Comparison of ENCODE assay signal across 2 cellular contexts in the genomic region with DNA sequence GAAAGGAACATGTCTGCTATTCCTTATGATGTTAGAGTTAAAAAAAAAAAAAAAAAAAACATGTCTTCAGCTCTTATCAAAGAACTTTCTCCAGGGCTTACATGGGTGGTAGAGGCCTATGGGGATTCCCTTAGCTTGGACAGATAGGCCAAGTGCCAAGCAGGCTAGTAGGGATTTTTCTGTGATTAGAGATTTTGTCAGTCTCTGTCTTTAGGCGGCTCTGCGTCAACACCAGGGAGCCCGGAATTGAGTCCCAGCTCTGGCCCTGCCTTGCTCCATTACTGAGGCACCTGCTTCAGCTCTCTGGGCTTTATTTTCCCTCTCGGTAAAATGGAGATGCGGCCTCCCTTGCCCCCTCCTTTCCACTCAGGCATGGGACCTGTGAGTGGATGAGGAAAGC.
TF ChIP-seq lines count a peak whose summit lies in the region.

No MANE protein-coding gene starts in this region.

TF ChIP-seq in SK-N-SH, 30 proteins besides CTCF, POLR2A, EP300 and RAD21 (continued from another document):
- TF ChIP-seq NRF1 (IDR thresholded peaks at IDR 0.05; ENCODE audit: low read depth, low read length) (no peak), TEAD4 (IDR thresholded peaks at IDR 0.05; ENCODE audit: borderline replicate concordance, insufficient read depth) (no peak), TAF1 (IDR thresholded peaks at IDR 0.05; ENCODE audit: borderline replicate concordance, low read depth, low read length) (no peak), SIN3A (IDR thresholded peaks at IDR 0.05; ENCODE audit: borderline replicate concordance, low read depth, low read length) (no peak), CHD2 (IDR thresholded peaks at IDR 0.05; ENCODE audit: low read length, partially characterized antibody) (no peak), YY1 (IDR thresholded peaks at IDR 0.05; ENCODE audit: low read depth) (no peak), ELF1 (IDR thresholded peaks at IDR 0.05) (no peak), MEF2A (IDR thresholded peaks at IDR 0.05; ENCODE audit: borderline replicate concordance, low read depth) (no peak), TCF12 (IDR thresholded peaks at IDR 0.05) (no peak)
- TF ChIP-seq, protein P1, sequence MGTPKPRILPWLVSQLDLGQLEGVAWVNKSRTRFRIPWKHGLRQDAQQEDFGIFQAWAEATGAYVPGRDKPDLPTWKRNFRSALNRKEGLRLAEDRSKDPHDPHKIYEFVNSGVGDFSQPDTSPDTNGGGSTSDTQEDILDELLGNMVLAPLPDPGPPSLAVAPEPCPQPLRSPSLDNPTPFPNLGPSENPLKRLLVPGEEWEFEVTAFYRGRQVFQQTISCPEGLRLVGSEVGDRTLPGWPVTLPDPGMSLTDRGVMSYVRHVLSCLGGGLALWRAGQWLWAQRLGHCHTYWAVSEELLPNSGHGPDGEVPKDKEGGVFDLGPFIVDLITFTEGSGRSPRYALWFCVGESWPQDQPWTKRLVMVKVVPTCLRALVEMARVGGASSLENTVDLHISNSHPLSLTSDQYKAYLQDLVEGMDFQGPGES (IDR thresholded peaks at IDR 0.05; ENCODE audit: low read depth, low read length), result no peak
- TF ChIP-seq, protein P2, sequence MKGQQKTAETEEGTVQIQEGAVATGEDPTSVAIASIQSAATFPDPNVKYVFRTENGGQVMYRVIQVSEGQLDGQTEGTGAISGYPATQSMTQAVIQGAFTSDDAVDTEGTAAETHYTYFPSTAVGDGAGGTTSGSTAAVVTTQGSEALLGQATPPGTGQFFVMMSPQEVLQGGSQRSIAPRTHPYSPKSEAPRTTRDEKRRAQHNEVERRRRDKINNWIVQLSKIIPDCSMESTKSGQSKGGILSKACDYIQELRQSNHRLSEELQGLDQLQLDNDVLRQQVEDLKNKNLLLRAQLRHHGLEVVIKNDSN (IDR thresholded peaks at IDR 0.05; ENCODE audit: borderline replicate concordance, low read depth), result no peak
- TF ChIP-seq, protein P3, sequence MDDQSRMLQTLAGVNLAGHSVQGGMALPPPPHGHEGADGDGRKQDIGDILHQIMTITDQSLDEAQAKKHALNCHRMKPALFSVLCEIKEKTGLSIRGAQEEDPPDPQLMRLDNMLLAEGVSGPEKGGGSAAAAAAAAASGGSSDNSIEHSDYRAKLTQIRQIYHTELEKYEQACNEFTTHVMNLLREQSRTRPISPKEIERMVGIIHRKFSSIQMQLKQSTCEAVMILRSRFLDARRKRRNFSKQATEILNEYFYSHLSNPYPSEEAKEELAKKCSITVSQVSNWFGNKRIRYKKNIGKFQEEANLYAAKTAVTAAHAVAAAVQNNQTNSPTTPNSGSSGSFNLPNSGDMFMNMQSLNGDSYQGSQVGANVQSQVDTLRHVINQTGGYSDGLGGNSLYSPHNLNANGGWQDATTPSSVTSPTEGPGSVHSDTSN (IDR thresholded peaks at IDR 0.05), result no peak
- TF ChIP-seq, protein P4, sequence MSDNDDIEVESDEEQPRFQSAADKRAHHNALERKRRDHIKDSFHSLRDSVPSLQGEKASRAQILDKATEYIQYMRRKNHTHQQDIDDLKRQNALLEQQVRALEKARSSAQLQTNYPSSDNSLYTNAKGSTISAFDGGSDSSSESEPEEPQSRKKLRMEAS (IDR thresholded peaks at IDR 0.05; ENCODE audit: low read depth), result no peak

TF ChIP-seq in SK-N-SH treated with all-trans-retinoic acid at 6 μM for 48 hours, 23 proteins besides CTCF, POLR2A, EP300 and RAD21:
- no peak for TF ChIP-seq BACH2 (CRISPR knock-in tag; IDR thresholded peaks at IDR 0.05; ENCODE audit: borderline replicate concordance)
- TF ChIP-seq, protein P5, sequence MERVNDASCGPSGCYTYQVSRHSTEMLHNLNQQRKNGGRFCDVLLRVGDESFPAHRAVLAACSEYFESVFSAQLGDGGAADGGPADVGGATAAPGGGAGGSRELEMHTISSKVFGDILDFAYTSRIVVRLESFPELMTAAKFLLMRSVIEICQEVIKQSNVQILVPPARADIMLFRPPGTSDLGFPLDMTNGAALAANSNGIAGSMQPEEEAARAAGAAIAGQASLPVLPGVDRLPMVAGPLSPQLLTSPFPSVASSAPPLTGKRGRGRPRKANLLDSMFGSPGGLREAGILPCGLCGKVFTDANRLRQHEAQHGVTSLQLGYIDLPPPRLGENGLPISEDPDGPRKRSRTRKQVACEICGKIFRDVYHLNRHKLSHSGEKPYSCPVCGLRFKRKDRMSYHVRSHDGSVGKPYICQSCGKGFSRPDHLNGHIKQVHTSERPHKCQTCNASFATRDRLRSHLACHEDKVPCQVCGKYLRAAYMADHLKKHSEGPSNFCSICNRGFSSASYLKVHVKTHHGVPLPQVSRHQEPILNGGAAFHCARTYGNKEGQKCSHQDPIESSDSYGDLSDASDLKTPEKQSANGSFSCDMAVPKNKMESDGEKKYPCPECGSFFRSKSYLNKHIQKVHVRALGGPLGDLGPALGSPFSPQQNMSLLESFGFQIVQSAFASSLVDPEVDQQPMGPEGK (CRISPR knock-in tag; IDR thresholded peaks at IDR 0.05; ENCODE audit: borderline replicate concordance), result no peak
